In the genomic region with DNA sequence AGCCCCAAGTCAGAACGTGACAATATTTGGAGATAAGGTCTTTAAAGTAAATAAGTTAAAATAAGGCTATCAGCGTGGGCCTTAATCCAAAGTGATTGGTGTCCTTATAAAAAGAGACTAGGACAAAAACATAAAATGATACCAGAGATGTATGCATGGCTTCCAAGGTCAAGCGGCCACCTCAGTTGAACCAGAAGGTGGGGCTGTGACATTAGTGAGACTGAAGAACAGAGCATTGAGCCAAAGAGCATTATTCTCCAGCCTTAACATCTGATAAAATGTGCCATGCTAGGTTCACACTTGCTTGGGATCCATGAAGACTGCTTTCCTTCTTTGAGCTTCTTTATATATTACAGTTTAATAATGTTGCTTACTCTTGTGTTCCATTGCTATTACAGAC, we compare ENCODE assay signal across 19 cellular contexts.
DNase-seq lines count a peak whose midpoint lies in the region; ATAC-seq, FAIRE-seq and TF ChIP-seq lines count a peak whose summit lies in the region.
"Had no signal": no experiment of that assay in that cellular context is flagged by ENCODE, and none has a peak within 500 bp of the region (broad histone marks: within the 10 kb centered on the region; RNA-seq: fewer than 3 reads in every experiment).

No MANE protein-coding gene starts in this region.

- in situ Hi-C loops in GM12878 (cut with MboI) = no loop called here

- TF ChIP-seq CTCF in A673 (conservative IDR thresholded peaks at IDR 0.05; ENCODE audit: low read depth, low read length) = peak; percentile 14; the same call in 1 of the 2 replicates
- TF ChIP-seq CTCF in GM06990 (IDR thresholded peaks at IDR 0.05; ENCODE audit: insufficient read depth, low read length, poor library complexity, severe bottlenecking) = peak; percentile 38
- TF ChIP-seq CTCF in GM12878 (IDR thresholded peaks at IDR 0.05 in 2 of 3, conservative IDR thresholded peaks at IDR 0.05 in 1 of 3; ENCODE audit: control insufficient read depth in 2 of 3, extremely low read depth in 1 of 3, insufficient read depth in 1 of 3, low read depth in 3 of 3, low read length in 3 of 3) = peak in 1 of 3 experiments; percentile 23; a peak in 1 of 6 replicates

- no peak overlapping the region for H3K4me3 ChIP-seq in A673 (ENCODE audit: low read depth, low read length, poor library complexity, severe bottlenecking)
- no peak overlapping the region for H3K4me3 ChIP-seq in GM06990 (replicated peaks; ENCODE audit: low read depth, low read length)
- no peak overlapping the region for H3K4me3 ChIP-seq in GM12878
- H3K4me3 ChIP-seq: BLaER1 treated with 17β-estradiol and CSF1 and Interleukin-3, amounts not matched to agents 10 nM and 100 nM; dorsolateral prefrontal cortex; right atrium auricular region; testis had no signal

- no peak overlapping the region for H3K27ac ChIP-seq in A673 (ENCODE audit: low read depth, low read length, poor library complexity, severe bottlenecking)
- H3K27ac ChIP-seq in GM12878 (ENCODE audit: control insufficient read depth, insufficient read depth) = no peak overlapping the region
- H3K27ac ChIP-seq: BLaER1 treated with 17β-estradiol and CSF1 and Interleukin-3, amounts not matched to agents 10 nM and 100 nM; dorsolateral prefrontal cortex; right atrium auricular region; testis had no signal

- BruUV-seq in A673 (replicated peaks; lab: Mats Ljungman, UMichigan) (no TSS peak), GM12878 (replicated peaks; lab: Mats Ljungman, UMichigan) (no TSS peak)

- TF ChIP-seq EP300 in GM12878 (IDR thresholded peaks at IDR 0.05; ENCODE audit: borderline replicate concordance in 1 of 2, control insufficient read depth in 1 of 2, low read depth in 2 of 2, low read length in 2 of 2) = no peak

- no peak overlapping the region for H3K4me2 ChIP-seq in GM12878 (ENCODE audit: control insufficient read depth, insufficient read depth)
- H3K4me2 ChIP-seq: BLaER1 treated with 17β-estradiol and CSF1 and Interleukin-3, amounts not matched to agents 10 nM and 100 nM had no signal

- H3K27me3 ChIP-seq in A673 (replicated peaks; ENCODE audit: insufficient read depth, low read depth, low read length, poor library complexity) (no peaks in the 10 kb centered on the region), GM06990 (replicated peaks; ENCODE audit: control insufficient read depth, insufficient read depth, low read length) (no peaks in the 10 kb centered on the region), GM12878 (replicated peaks in 1 of 2; ENCODE audit: control insufficient read depth in 2 of 2, insufficient read depth in 2 of 2, low read length in 1 of 2) (no peaks in the 10 kb centered on the region)
- H3K27me3 ChIP-seq: BLaER1 treated with 17β-estradiol and CSF1 and Interleukin-3, amounts not matched to agents 10 nM and 100 nM; dorsolateral prefrontal cortex; right atrium auricular region; testis had no signal

- 0 out of 2 replicates have a peak, but pooled peaks have one; percentile 25 for TF ChIP-seq RAD21 in GM12878 (IDR thresholded peaks at IDR 0.05; ENCODE audit: insufficient read depth, low read depth, low read length)

- H3K4me1 ChIP-seq in A673 (ENCODE audit: insufficient read depth, low read length, poor library complexity, severe bottlenecking) = no peaks in the 10 kb centered on the region
- no peaks in the 10 kb centered on the region for H3K4me1 ChIP-seq in GM12878 (ENCODE audit: control insufficient read depth, insufficient read depth, low read length)
- H3K4me1 ChIP-seq: BLaER1 treated with 17β-estradiol and CSF1 and Interleukin-3, amounts not matched to agents 10 nM and 100 nM; right atrium auricular region; testis had no signal

- H4K20me1 ChIP-seq in GM12878 (ENCODE audit: control insufficient read depth, insufficient read depth) = no peaks in the 10 kb centered on the region
- H4K20me1 ChIP-seq: BLaER1 treated with 17β-estradiol and CSF1 and Interleukin-3, amounts not matched to agents 10 nM and 100 nM had no signal

- H3K36me3 ChIP-seq in A673 (ENCODE audit: insufficient read depth, low read length, poor library complexity, severe bottlenecking) (no peaks in the 10 kb centered on the region), GM06990 (ENCODE audit: control insufficient read depth, insufficient read depth, low read length) (no peaks in the 10 kb centered on the region), GM12878 (ENCODE audit: control insufficient read depth in 2 of 2, insufficient read depth in 2 of 2, low read length in 1 of 2) (no peaks in the 10 kb centered on the region)
- H3K36me3 ChIP-seq: BLaER1 treated with 17β-estradiol and CSF1 and Interleukin-3, amounts not matched to agents 10 nM and 100 nM; right atrium auricular region had no signal

- intact Hi-C loops in A673 (cut with micrococcal nuclease; ENCODE audit: unreplicated experiment) = no loop called here
- intact Hi-C loops in GM12878 (cut with micrococcal nuclease; ENCODE audit: unreplicated experiment) = no loop called here

- H3K9ac ChIP-seq in GM12878 (ENCODE audit: control insufficient read depth, insufficient read depth, low read length) = no peak overlapping the region
- H3K9ac ChIP-seq: BLaER1 treated with 17β-estradiol and CSF1 and Interleukin-3, amounts not matched to agents 10 nM and 100 nM had no signal

- CTCF ChIA-PET in A673 (lab: Charles Lee) (no interaction called here), GM12878 (lab: Yijun Ruan, JAX) (no interaction called here)

- no peak for TF ChIP-seq POLR2A in GM12878 (IDR thresholded peaks at IDR 0.05; ENCODE audit: low read depth, low read length)

- ATAC-seq in GM12878 (peak; percentile 41; the same call in 2 of the 3 replicates), GM18861 (IDR thresholded peaks at IDR 0.05; ENCODE audit: unreplicated experiment) (no peak), GM19328 (IDR thresholded peaks at IDR 0.05; ENCODE audit: unreplicated experiment) (no peak)
- ATAC-seq: activated CD8-positive, alpha-beta T cell treated with anti-CD3 and anti-CD28 coated beads, Interleukin-2, amount 10 ng/mL, durations not matched to agents 7 days and 5 days had no signal

- 23% methylated on average over 3 of the region's 3 CpGs for WGBS in GM12878 (ENCODE audit: insufficient coverage, insufficient replicate concordance, low lambda C conversion rate, missing lambda C conversion rate)

- H2AFZ ChIP-seq in GM12878 (ENCODE audit: control insufficient read depth, low read depth, low read length) = no peak overlapping the region

- no peak for DNase-seq in A673 (ENCODE audit: low spot score)
- no peak for DNase-seq in GM06990 (ENCODE audit: extremely low read depth, insufficient read length)
- peak; percentile 15 for DNase-seq in NAMALWA (ENCODE audit: low spot score)
- DNase-seq in GM12878 (ENCODE audit: low read depth, low spot score) = no peak
- no peak for DNase-seq in DMS114 treated with DMSO at 0.1 percent for 48 hours (lab: John Stamatoyannopoulos, UW; ENCODE audit: unreplicated experiment)
- DNase-seq in Kasumi-1 (lab: John Stamatoyannopoulos, UW) = no peak
- DNase-seq: activated CD8-positive, alpha-beta T cell treated with anti-CD3 and anti-CD28 coated beads, Interleukin-2, amount 10 ng/mL, durations not matched to agents 7 days and 5 days; dorsolateral prefrontal cortex; naive B cell; NCI-H146; NCI-H774; SIG-M5; stimulated activated CD4-positive, alpha-beta T cell treated with anti-CD3 and anti-CD28 coated beads, Interleukin-2, amount 100 ng/mL, for 24 hours; testis had no signal

- SMC1A ChIA-PET in GM12878 (lab: Charles Lee; ENCODE audit: uncharacterized antibody, unreplicated experiment) = interaction anchor here (0.5 to 2.3 kb wide), 2 partner anchors 15 to 176 kb away, joined by 3 to 5 read pairs; no protein-coding TSS in a partner anchor

- no peaks in the 10 kb centered on the region for H3K79me2 ChIP-seq in GM12878 (ENCODE audit: control insufficient read depth, insufficient read depth, low read length)

- FAIRE-seq in GM12878 (lab: Jason Lieb, UNC) = no peak
- FAIRE-seq: astrocyte had no signal

- H3K9me3 ChIP-seq in A673 (ENCODE audit: low read depth, low read length, poor library complexity, severe bottlenecking) = no peaks in the 10 kb centered on the region
- H3K9me3 ChIP-seq in GM12878 (replicated peaks; ENCODE audit: control insufficient read depth, insufficient read depth, low read length) = no peaks in the 10 kb centered on the region
- H3K9me3 ChIP-seq: BLaER1 treated with 17β-estradiol and CSF1 and Interleukin-3, amounts not matched to agents 10 nM and 100 nM; right atrium auricular region; testis had no signal

- POLR2A ChIA-PET in A673 (lab: Charles Lee; ENCODE audit: low non-redundant PET) = no interaction called here
- POLR2A ChIA-PET in GM12878 (lab: Charles Lee) = no interaction called here

- RAD21 ChIA-PET in GM12878 (lab: Charles Lee; ENCODE audit: unreplicated experiment) = interaction anchor here (1.0 kb wide), 1 partner anchor 30 kb away, joined by 3 read pairs; no protein-coding TSS in a partner anchor

TF ChIP-seq in GM12878, 131 proteins besides CTCF, POLR2A, EP300 and RAD21 (continues in another document):
- TF ChIP-seq BRCA1 (IDR thresholded peaks at IDR 0.05; ENCODE audit: low read depth, low read length) = no peak
- TF ChIP-seq, protein P1, sequence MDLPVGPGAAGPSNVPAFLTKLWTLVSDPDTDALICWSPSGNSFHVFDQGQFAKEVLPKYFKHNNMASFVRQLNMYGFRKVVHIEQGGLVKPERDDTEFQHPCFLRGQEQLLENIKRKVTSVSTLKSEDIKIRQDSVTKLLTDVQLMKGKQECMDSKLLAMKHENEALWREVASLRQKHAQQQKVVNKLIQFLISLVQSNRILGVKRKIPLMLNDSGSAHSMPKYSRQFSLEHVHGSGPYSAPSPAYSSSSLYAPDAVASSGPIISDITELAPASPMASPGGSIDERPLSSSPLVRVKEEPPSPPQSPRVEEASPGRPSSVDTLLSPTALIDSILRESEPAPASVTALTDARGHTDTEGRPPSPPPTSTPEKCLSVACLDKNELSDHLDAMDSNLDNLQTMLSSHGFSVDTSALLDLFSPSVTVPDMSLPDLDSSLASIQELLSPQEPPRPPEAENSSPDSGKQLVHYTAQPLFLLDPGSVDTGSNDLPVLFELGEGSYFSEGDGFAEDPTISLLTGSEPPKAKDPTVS (IDR thresholded peaks at IDR 0.05; ENCODE audit: low read depth, low read length) = no peak
- no peak for TF ChIP-seq IKZF1 (conservative IDR thresholded peaks at IDR 0.05)
- TF ChIP-seq TCF12 (IDR thresholded peaks at IDR 0.05; ENCODE audit: low read depth, low read length) = no peak
